ENCODE assay signal across 9 cellular contexts in the genomic region with DNA sequence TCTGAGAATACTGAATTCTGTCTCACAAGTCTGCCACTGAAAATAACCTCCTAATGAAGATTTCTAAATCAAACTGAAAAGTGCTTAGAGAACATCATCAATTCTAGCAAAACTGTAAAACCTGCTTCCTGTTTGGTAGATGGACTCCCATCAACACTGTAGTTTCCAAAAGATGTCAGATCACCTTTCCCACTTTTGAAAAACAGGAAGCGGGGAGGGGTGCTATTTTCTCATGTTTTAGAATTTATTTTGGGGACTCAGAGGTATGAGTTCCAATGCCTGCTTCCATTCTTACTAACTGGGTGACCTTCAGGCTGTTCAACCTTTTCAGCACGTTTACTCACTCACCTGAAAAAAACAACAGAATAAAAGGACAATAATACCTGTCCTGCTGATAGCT. TPM values are rescaled to one million over a fixed set of nuclear protein-coding genes. Genes with fewer than 3 reads are reported as not detected.
DNase-seq lines count a peak whose midpoint lies in the region; ATAC-seq, FAIRE-seq and TF ChIP-seq lines count a peak whose summit lies in the region.
"Had no signal": no experiment of that assay in that cellular context is flagged by ENCODE, and none has a peak within 500 bp of the region (broad histone marks: within the 10 kb centered on the region; RNA-seq: fewer than 3 reads in every experiment).

No MANE protein-coding gene starts in this region.

- intact Hi-C loops in activated CD4-positive, alpha-beta T cell treated with anti-CD3 and anti-CD28 coated beads for 36 hours (cut with DNase I, micrococcal nuclease), result loop anchor here (5.0 kb wide), 5 partner anchors 41 to 1639 kb away; a partner anchor contains a TSS
- intact Hi-C loops in activated T-helper 1 cell treated with anti-CD3 and anti-CD28 coated beads, Interleukin-12 subunit alpha, Interleukin-12 subunit beta, Interleukin-2, Interleukin-4 antibody, amounts not matched to agents 30 ng/mL and 10 ng/mL and 1 ng/mL, durations not matched to agents 14 hours and 24 hours and 36 hours (cut with micrococcal nuclease), result loop anchor here (5.0 kb wide), 2 partner anchors 379 to 1639 kb away; a partner anchor contains a TSS
- intact Hi-C loops in kidney (cut with DNase I), result no loop called here

- no peak for TF ChIP-seq POLR2A in suprapubic skin (IDR thresholded peaks at IDR 0.05)

- no peak for DNase-seq in activated CD4-positive, alpha-beta T cell treated with anti-CD3 and anti-CD28 coated beads for 36 hours
- no peak for DNase-seq in activated CD4-positive, alpha-beta T cell treated with anti-CD3 and anti-CD28 coated beads for 4 hours
- DNase-seq in activated T-helper 1 cell treated with anti-CD3 and anti-CD28 coated beads, Interleukin-12 subunit alpha, Interleukin-12 subunit beta, Interleukin-2, Interleukin-4 antibody, amounts not matched to agents 30 ng/mL and 10 ng/mL and 1 ng/mL, durations not matched to agents 14 hours and 24 hours and 36 hours (ENCODE audit: low spot score), result no peak
- DNase-seq in kidney (no peak), suprapubic skin (ENCODE audit: low spot score in 2 of 2) (no peak), T1000 (lab: John Stamatoyannopoulos, UW) (no peak), COR-L47 (lab: John Stamatoyannopoulos, UW) (no peak)

- H3K36me3 ChIP-seq in kidney (ENCODE audit: control insufficient read depth in 1 of 2, insufficient read depth in 2 of 2, low read length in 2 of 2) (peaks cover 15 to 55% of the 10 kb centered on the region in 2 donors), suprapubic skin (peaks cover 31% of the 10 kb centered on the region)

- peak overlapping the region; percentile 96 for H3K27ac Mint-ChIP-seq in activated CD4-positive, alpha-beta T cell treated with anti-CD3 and anti-CD28 coated beads for 36 hours
- peak overlapping the region; percentile 66 for H3K27ac Mint-ChIP-seq in activated T-helper 1 cell treated with anti-CD3 and anti-CD28 coated beads, Interleukin-12 subunit alpha, Interleukin-12 subunit beta, Interleukin-2, Interleukin-4 antibody, amounts not matched to agents 30 ng/mL and 10 ng/mL and 1 ng/mL, durations not matched to agents 14 hours and 24 hours and 36 hours

- H3K4me3 Mint-ChIP-seq in activated CD4-positive, alpha-beta T cell treated with anti-CD3 and anti-CD28 coated beads for 36 hours, result peak overlapping the region; percentile 87
- peak overlapping the region; percentile 90 for H3K4me3 Mint-ChIP-seq in activated T-helper 1 cell treated with anti-CD3 and anti-CD28 coated beads, Interleukin-12 subunit alpha, Interleukin-12 subunit beta, Interleukin-2, Interleukin-4 antibody, amounts not matched to agents 30 ng/mL and 10 ng/mL and 1 ng/mL, durations not matched to agents 14 hours and 24 hours and 36 hours

- H3K27me3 ChIP-seq in suprapubic skin, result no peaks in the 10 kb centered on the region

- no peak for FAIRE-seq in kidney (lab: Jason Lieb, UNC)
- FAIRE-seq: D721Med had no signal

- TF ChIP-seq EP300 in suprapubic skin (IDR thresholded peaks at IDR 0.05), result no peak

- peaks cover 67% of the 10 kb centered on the region for H3K36me3 Mint-ChIP-seq in activated CD4-positive, alpha-beta T cell treated with anti-CD3 and anti-CD28 coated beads for 36 hours (ENCODE audit: low read depth)
- peaks cover 67% of the 10 kb centered on the region for H3K36me3 Mint-ChIP-seq in activated T-helper 1 cell treated with anti-CD3 and anti-CD28 coated beads, Interleukin-12 subunit alpha, Interleukin-12 subunit beta, Interleukin-2, Interleukin-4 antibody, amounts not matched to agents 30 ng/mL and 10 ng/mL and 1 ng/mL, durations not matched to agents 14 hours and 24 hours and 36 hours (ENCODE audit: low read depth)

- POLR2A ChIA-PET in activated CD4-positive, alpha-beta T cell treated with anti-CD3 and anti-CD28 coated beads for 36 hours (lab: Charles Lee), result interaction anchor here (0.7 to 0.9 kb wide), 2 partner anchors 147 to 191 kb away, joined by 3 to 4 read pairs; no protein-coding TSS in a partner anchor

- no peaks in the 10 kb centered on the region for H3K27me3 Mint-ChIP-seq in activated CD4-positive, alpha-beta T cell treated with anti-CD3 and anti-CD28 coated beads for 36 hours
- no peaks in the 10 kb centered on the region for H3K27me3 Mint-ChIP-seq in activated T-helper 1 cell treated with anti-CD3 and anti-CD28 coated beads, Interleukin-12 subunit alpha, Interleukin-12 subunit beta, Interleukin-2, Interleukin-4 antibody, amounts not matched to agents 30 ng/mL and 10 ng/mL and 1 ng/mL, durations not matched to agents 14 hours and 24 hours and 36 hours (ENCODE audit: insufficient read depth)

- no peak overlapping the region for H3K27ac ChIP-seq in kidney (ENCODE audit: low read depth in 2 of 2, low read length in 2 of 2)
- no peak overlapping the region for H3K27ac ChIP-seq in suprapubic skin

- CTCF ChIA-PET in activated CD4-positive, alpha-beta T cell treated with anti-CD3 and anti-CD28 coated beads for 36 hours (lab: Charles Lee), result interaction anchor here (1.0 to 1.1 kb wide), 2 partner anchors 123 to 176 kb away, joined by 3 to 4 read pairs; no protein-coding TSS in a partner anchor

- 61% methylated on average over 2 of the region's 2 CpGs for WGBS in suprapubic skin

- peaks cover 10 to 20% of the 10 kb centered on the region in 2 donors for H3K4me1 ChIP-seq in kidney (ENCODE audit: control insufficient read depth in 1 of 2, insufficient read depth in 1 of 2, low read depth in 1 of 2, low read length in 2 of 2)
- H3K4me1 ChIP-seq in suprapubic skin, result peaks cover 41% of the 10 kb centered on the region

- H3K9me3 Mint-ChIP-seq in activated CD4-positive, alpha-beta T cell treated with anti-CD3 and anti-CD28 coated beads for 36 hours (ENCODE audit: low read depth), result no peaks in the 10 kb centered on the region
- no peaks in the 10 kb centered on the region for H3K9me3 Mint-ChIP-seq in activated T-helper 1 cell treated with anti-CD3 and anti-CD28 coated beads, Interleukin-12 subunit alpha, Interleukin-12 subunit beta, Interleukin-2, Interleukin-4 antibody, amounts not matched to agents 30 ng/mL and 10 ng/mL and 1 ng/mL, durations not matched to agents 14 hours and 24 hours and 36 hours

- H3K9ac ChIP-seq in kidney (ENCODE audit: low read length in 2 of 2), result peak overlapping the region; percentile 68 to 75

- H3K4me3 ChIP-seq in kidney (ENCODE audit: low read length in 2 of 2), result peak overlapping the region; percentile 70 to 75
- H3K4me3 ChIP-seq in suprapubic skin, result peak overlapping the region; percentile 91

- peaks cover 73% of the 10 kb centered on the region for H3K4me1 Mint-ChIP-seq in activated CD4-positive, alpha-beta T cell treated with anti-CD3 and anti-CD28 coated beads for 36 hours
- peaks cover 63% of the 10 kb centered on the region for H3K4me1 Mint-ChIP-seq in activated T-helper 1 cell treated with anti-CD3 and anti-CD28 coated beads, Interleukin-12 subunit alpha, Interleukin-12 subunit beta, Interleukin-2, Interleukin-4 antibody, amounts not matched to agents 30 ng/mL and 10 ng/mL and 1 ng/mL, durations not matched to agents 14 hours and 24 hours and 36 hours (ENCODE audit: low read depth)

- TF ChIP-seq CTCF in kidney (IDR thresholded peaks at IDR 0.05; ENCODE audit: borderline replicate concordance, extremely low read depth, insufficient read depth) (no peak), suprapubic skin (IDR thresholded peaks at IDR 0.05) (no peak)

- H3K9me3 ChIP-seq in kidney (ENCODE audit: control insufficient read depth in 1 of 2, low read length in 2 of 2), result no peaks in the 10 kb centered on the region
- no peaks in the 10 kb centered on the region for H3K9me3 ChIP-seq in suprapubic skin

- no peak for ATAC-seq in activated CD4-positive, alpha-beta T cell treated with anti-CD3 and anti-CD28 coated beads for 36 hours
- ATAC-seq in HG03457 (IDR thresholded peaks at IDR 0.05; ENCODE audit: unreplicated experiment), result no peak

RNA-seq across cellular contexts. Expression of a gene that starts 1.2 kb away (rescaled TPM):
- total RNA-seq in activated CD4-positive, alpha-beta T cell treated with anti-CD3 and anti-CD28 coated beads for 36 hours, result 10 to 100 TPM; 63.5 to 76.1 TPM
- total RNA-seq in activated T-helper 1 cell treated with anti-CD3 and anti-CD28 coated beads, Interleukin-12 subunit alpha, Interleukin-12 subunit beta, Interleukin-2, Interleukin-4 antibody, amounts not matched to agents 30 ng/mL and 10 ng/mL and 1 ng/mL, durations not matched to agents 14 hours and 24 hours and 36 hours, result 81.3 and 84.6 TPM in 2 replicates
- total RNA-seq in kidney (67.7 TPM), suprapubic skin (10 to 100 TPM; 16.1 to 26.8 (median 19.5) TPM)
- 251 TPM for polyA plus RNA-seq in kidney (ENCODE audit: insufficient read depth, low read depth, low replicate concordance)

RNA-seq across cellular contexts. Expression of a gene that starts 11.7 kb away (rescaled TPM):
- total RNA-seq in activated CD4-positive, alpha-beta T cell treated with anti-CD3 and anti-CD28 coated beads for 36 hours, result 100 to 1,000 TPM; 148 to 196 TPM
- total RNA-seq in activated T-helper 1 cell treated with anti-CD3 and anti-CD28 coated beads, Interleukin-12 subunit alpha, Interleukin-12 subunit beta, Interleukin-2, Interleukin-4 antibody, amounts not matched to agents 30 ng/mL and 10 ng/mL and 1 ng/mL, durations not matched to agents 14 hours and 24 hours and 36 hours, result 121 and 123 TPM in 2 replicates
- total RNA-seq in kidney, result 38.5 TPM
- 26.4 TPM for polyA plus RNA-seq in kidney (ENCODE audit: insufficient read depth, low read depth, low replicate concordance)
- total RNA-seq in suprapubic skin, result 10 to 100 TPM; 25.4 to 42.2 (median 32.8) TPM

RNA-seq across cellular contexts. Expression of a gene that starts 11.7 kb away (rescaled TPM):
- not detected for total RNA-seq in activated CD4-positive, alpha-beta T cell treated with anti-CD3 and anti-CD28 coated beads for 36 hours
- total RNA-seq in activated T-helper 1 cell treated with anti-CD3 and anti-CD28 coated beads, Interleukin-12 subunit alpha, Interleukin-12 subunit beta, Interleukin-2, Interleukin-4 antibody, amounts not matched to agents 30 ng/mL and 10 ng/mL and 1 ng/mL, durations not matched to agents 14 hours and 24 hours and 36 hours, result not detected in 2 replicates
- total RNA-seq in kidney, result not detected
- polyA plus RNA-seq in kidney (ENCODE audit: insufficient read depth, low read depth, low replicate concordance), result 0.17 TPM
- total RNA-seq in suprapubic skin, result under 1 TPM in 1 of 4 donors, not detected in 3; 0.17 TPM

RNA-seq across cellular contexts. Expression of a gene that starts 23.9 kb away (rescaled TPM):
- 10 to 100 TPM; 26.6 to 29.4 TPM for total RNA-seq in activated CD4-positive, alpha-beta T cell treated with anti-CD3 and anti-CD28 coated beads for 36 hours
- total RNA-seq in activated T-helper 1 cell treated with anti-CD3 and anti-CD28 coated beads, Interleukin-12 subunit alpha, Interleukin-12 subunit beta, Interleukin-2, Interleukin-4 antibody, amounts not matched to agents 30 ng/mL and 10 ng/mL and 1 ng/mL, durations not matched to agents 14 hours and 24 hours and 36 hours, result 46.4 and 54.1 TPM in 2 replicates
- total RNA-seq in kidney (200 TPM), suprapubic skin (10 to 100 TPM; 25.6 to 38.7 (median 34.7) TPM)
- polyA plus RNA-seq in kidney (ENCODE audit: insufficient read depth, low read depth, low replicate concordance), result 234 TPM

RNA-seq across cellular contexts. Expression of a gene that starts 49.9 kb away (rescaled TPM):
- 100 to 1,000 TPM; 111 to 121 TPM for total RNA-seq in activated CD4-positive, alpha-beta T cell treated with anti-CD3 and anti-CD28 coated beads for 36 hours
- 121 and 135 TPM in 2 replicates for total RNA-seq in activated T-helper 1 cell treated with anti-CD3 and anti-CD28 coated beads, Interleukin-12 subunit alpha, Interleukin-12 subunit beta, Interleukin-2, Interleukin-4 antibody, amounts not matched to agents 30 ng/mL and 10 ng/mL and 1 ng/mL, durations not matched to agents 14 hours and 24 hours and 36 hours
- total RNA-seq in kidney (50.2 TPM), suprapubic skin (10 to 100 TPM; 45.9 to 90.0 (median 63.4) TPM)
- 63.4 TPM for polyA plus RNA-seq in kidney (ENCODE audit: insufficient read depth, low read depth, low replicate concordance)
